In genomic region chr18:50563376-50563775, GRCh38 we compare ENCODE assay signal across 14 cellular contexts. TPM values are rescaled to one million over a fixed set of nuclear protein-coding genes. Genes with fewer than 3 reads are reported as not detected.
A peak's percentile ranks its signal among the peaks of the same experiment; 100 is the strongest.
DNase-seq lines count a peak whose midpoint lies in the region; ATAC-seq and TF ChIP-seq lines count a peak whose summit lies in the region.
"Had no signal": no experiment of that assay in that cellular context is flagged by ENCODE, and none has a peak within 500 bp of the region (broad histone marks: within the 10 kb centered on the region; RNA-seq: fewer than 3 reads in every experiment).

No MANE protein-coding gene starts in this region.

- no peak for TF ChIP-seq CTCF in endodermal cell (conservative IDR thresholded peaks at IDR 0.05)
- no peak for TF ChIP-seq CTCF in neural crest cell (conservative IDR thresholded peaks at IDR 0.05)

- H2BK5ac ChIP-seq in neuronal stem cell (ENCODE audit: low read length): no peak overlapping the region

- no peak overlapping the region for H3K18ac ChIP-seq in neuronal stem cell (ENCODE audit: low read length)

- H2AK5ac ChIP-seq in neuronal stem cell (ENCODE audit: low read depth, low read length): no peak overlapping the region

- H3K9me3 ChIP-seq in right cardiac atrium (ENCODE audit: control insufficient read depth, low read length) (no peaks in the 10 kb centered on the region), endodermal cell (ENCODE audit: control insufficient read depth, low read length) (peaks cover 3% of the 10 kb centered on the region), neuronal stem cell (replicated peaks in 1 of 2; ENCODE audit: control insufficient read depth in 2 of 2, insufficient read depth in 1 of 2, low read depth in 1 of 2, low read length in 2 of 2) (peaks cover 0 to 3% of the 10 kb centered on the region in 2 donors)
- H3K9me3 ChIP-seq: HAP-1 had no signal

- no peak overlapping the region for H3K4me2 ChIP-seq in neuronal stem cell (ENCODE audit: insufficient read depth, low read length, poor library complexity, severe bottlenecking)
- H3K4me2 ChIP-seq: BLaER1 treated with 17β-estradiol and CSF1 and Interleukin-3, amounts not matched to agents 10 nM and 100 nM had no signal

- H3K36me3 ChIP-seq in endodermal cell (ENCODE audit: control insufficient read depth, insufficient read depth, low read length): no peaks in the 10 kb centered on the region
- H3K36me3 ChIP-seq in neuronal stem cell (replicated peaks in 1 of 2; ENCODE audit: control insufficient read depth in 2 of 2, insufficient read depth in 2 of 2, low read length in 2 of 2): no peaks in the 10 kb centered on the region
- H3K36me3 ChIP-seq: BLaER1 treated with 17β-estradiol and CSF1 and Interleukin-3, amounts not matched to agents 10 nM and 100 nM; HAP-1 had no signal

- H3K36me3 Mint-ChIP-seq in endodermal cell (ENCODE audit: low read depth) (no peaks in the 10 kb centered on the region), neural crest cell (ENCODE audit: low read depth) (no peaks in the 10 kb centered on the region)

- H3K27me3 Mint-ChIP-seq in endodermal cell (ENCODE audit: insufficient read depth) (peaks cover 54% of the 10 kb centered on the region), neural crest cell (ENCODE audit: low read depth) (peaks cover 35% of the 10 kb centered on the region)

- H3K9ac ChIP-seq in endodermal cell (ENCODE audit: extremely low read depth, low read length, poor library complexity, severe bottlenecking) (no peak overlapping the region), neuronal stem cell (ENCODE audit: low read depth, low read length, poor library complexity) (no peak overlapping the region)
- H3K9ac ChIP-seq: BLaER1 treated with 17β-estradiol and CSF1 and Interleukin-3, amounts not matched to agents 10 nM and 100 nM had no signal

- no peak overlapping the region for H2BK120ac ChIP-seq in neuronal stem cell (ENCODE audit: low read depth, low read length)

- H3K9me3 Mint-ChIP-seq in endodermal cell: peaks cover 3% of the 10 kb centered on the region
- H3K9me3 Mint-ChIP-seq in neural crest cell: no peaks in the 10 kb centered on the region

- H3K4me1 ChIP-seq in right cardiac atrium (ENCODE audit: control insufficient read depth, insufficient read depth, low read length) (no peaks in the 10 kb centered on the region), endodermal cell (ENCODE audit: control insufficient read depth, insufficient read depth, low read length) (peaks cover 3% of the 10 kb centered on the region), neuronal stem cell (ENCODE audit: control insufficient read depth in 2 of 2, insufficient read depth in 1 of 2, low read depth in 1 of 2, low read length in 2 of 2) (peaks cover 0 to 3% of the 10 kb centered on the region in 2 donors)
- H3K4me1 ChIP-seq: HAP-1 had no signal

- H2BK12ac ChIP-seq in neuronal stem cell (ENCODE audit: low read length): no peak overlapping the region

- H3K4me3 ChIP-seq in right cardiac atrium (ENCODE audit: low read length): no peak overlapping the region
- H3K4me3 ChIP-seq in endodermal cell (ENCODE audit: low read length): no peak overlapping the region
- no peak overlapping the region for H3K4me3 ChIP-seq in neuronal stem cell (ENCODE audit: low read length in 2 of 2)
- H3K4me3 ChIP-seq: BLaER1 treated with 17β-estradiol and CSF1 and Interleukin-3, amounts not matched to agents 10 nM and 100 nM; HAP-1 had no signal

- H3K4me3 Mint-ChIP-seq in endodermal cell: no peak overlapping the region
- peak overlapping the region; percentile 4 for H3K4me3 Mint-ChIP-seq in neural crest cell
- H3K4me3 Mint-ChIP-seq: CD4-positive, CD25-positive, alpha-beta regulatory T cell had no signal

- H3K79me1 ChIP-seq in neuronal stem cell (ENCODE audit: low read depth, low read length): no peaks in the 10 kb centered on the region

- WGBS in right cardiac atrium: 45% methylated on average over 3 of the region's 3 CpGs
- WGBS in endodermal cell (ENCODE audit: insufficient coverage in 1 of 2, insufficient read length in 1 of 2), 2 experiments: 70 to 73% methylated on average over 2 to 3 of the region's 3 CpGs
- WGBS in neuronal stem cell (ENCODE audit: extremely low coverage in 2 of 2, insufficient read length in 2 of 2, insufficient replicate concordance in 1 of 2), 2 donors: no CpG with 5 or more reads among the region's 3 CpGs

- no peak overlapping the region for H4K91ac ChIP-seq in neuronal stem cell (ENCODE audit: low read depth, low read length, poor library complexity)

- H3K27ac Mint-ChIP-seq in endodermal cell (no peak overlapping the region), neural crest cell (ENCODE audit: unreplicated experiment) (no peak overlapping the region)
- H3K27ac Mint-ChIP-seq: CD4-positive, CD25-positive, alpha-beta regulatory T cell had no signal

- H2BK15ac ChIP-seq in neuronal stem cell (ENCODE audit: low read length): no peak overlapping the region

- H3K27me3 ChIP-seq in right cardiac atrium (ENCODE audit: control insufficient read depth, insufficient read depth) (no peaks in the 10 kb centered on the region), endodermal cell (ENCODE audit: control insufficient read depth, insufficient read depth, low read length, poor library complexity, severe bottlenecking) (peaks cover 43% of the 10 kb centered on the region), neuronal stem cell (ENCODE audit: control insufficient read depth in 3 of 3, insufficient read depth in 3 of 3, low read depth in 1 of 3, low read length in 3 of 3) (peaks cover 0 to 18% (median 16%) of the 10 kb centered on the region in 3 experiments)

- ATAC-seq in right cardiac atrium: no peak
- ATAC-seq in left cardiac atrium: no peak

- H4K8ac ChIP-seq in neuronal stem cell (ENCODE audit: low read depth, low read length): no peak overlapping the region

- DNase-seq in right cardiac atrium: no peak
- DNase-seq in left cardiac atrium: no peak
- peak; percentile 64 for DNase-seq in endodermal cell
- no peak for DNase-seq in neural crest cell (ENCODE audit: low read depth, low spot score)
- no peak for DNase-seq in NCI-H2171 treated with DMSO at 0.1 percent for 48 hours (lab: John Stamatoyannopoulos, UW)
- no peak for DNase-seq in hypothalamus (lab: John Stamatoyannopoulos, UW)
- no peak for DNase-seq in cortex of kidney (lab: John Stamatoyannopoulos, UW)
- DNase-seq in neuronal stem cell (ENCODE audit: low spot score): no peak
- DNase-seq: CD4-positive, CD25-positive, alpha-beta regulatory T cell; DMS53; GOT3 had no signal

- H3K4me1 Mint-ChIP-seq in endodermal cell (peaks cover 11% of the 10 kb centered on the region), neural crest cell (peaks cover 7% of the 10 kb centered on the region)

- no peak overlapping the region for H3K4ac ChIP-seq in neuronal stem cell (ENCODE audit: low read length)

- no peak overlapping the region for H3K23ac ChIP-seq in neuronal stem cell (ENCODE audit: low read depth, low read length, poor library complexity)

- intact Hi-C loops in right cardiac atrium (cut with DNase I) (no loop called here), left cardiac atrium (cut with DNase I) (no loop called here)

- no peak overlapping the region for H3K14ac ChIP-seq in neuronal stem cell (ENCODE audit: low read length)

- no peak overlapping the region for H2AFZ ChIP-seq in neuronal stem cell (ENCODE audit: low read length)

- H3K27ac ChIP-seq in right cardiac atrium (ENCODE audit: low read length) (peak overlapping the region; percentile 12), endodermal cell (ENCODE audit: low read depth, low read length) (no peak overlapping the region), neuronal stem cell (replicated peaks; ENCODE audit: low read length) (no peak overlapping the region)
- H3K27ac ChIP-seq: 22Rv1; BLaER1 treated with 17β-estradiol and CSF1 and Interleukin-3, amounts not matched to agents 10 nM and 100 nM had no signal

RNA-seq across cellular contexts. Expression of gene MAPK4, which starts 3.5 kb away (rescaled TPM):
- total RNA-seq in right cardiac atrium (10 to 100 TPM; 24.9 to 73.9 (median 35.1) TPM), left cardiac atrium (10 to 100 TPM; 19.9 to 64.4 TPM), endodermal cell (1 to 10 TPM; 2.0 to 3.8 TPM), neural crest cell (9.1 and 9.3 TPM in 2 replicates)
- 15.5 TPM for polyA plus RNA-seq in right cardiac atrium
- 6.3 TPM for polyA plus RNA-seq in endodermal cell (2013, experiment 1 of 2)
- 5.8 TPM for polyA plus RNA-seq in endodermal cell (2013, experiment 2 of 2)
- 8.2 TPM for polyA plus RNA-seq in neuronal stem cell (2013, experiment 1 of 2)
- 8.2 TPM for polyA plus RNA-seq in neuronal stem cell (2013, experiment 2 of 2)
- total RNA-seq: CD4-positive, CD25-positive, alpha-beta regulatory T cell had no signal
- polyA plus RNA-seq: CD4-positive, CD25-positive, alpha-beta regulatory T cell had no signal
